Comparison of ENCODE assay signal across 23 cellular contexts in genomic region chr9:124457079-124457886, GRCh38. TPM values are rescaled to one million over a fixed set of nuclear protein-coding genes. Genes with fewer than 3 reads are reported as not detected.
DNase-seq lines count a peak whose midpoint lies in the region; ATAC-seq and TF ChIP-seq lines count a peak whose summit lies in the region.
"Had no signal": no experiment of that assay in that cellular context is flagged by ENCODE, and none has a peak within 500 bp of the region (broad histone marks: within the 10 kb centered on the region; RNA-seq: fewer than 3 reads in every experiment).

No MANE protein-coding gene starts in this region.

- intact Hi-C loops in upper lobe of right lung (cut with DNase I): no loop called here

- no peaks in the 10 kb centered on the region for H3K36me3 ChIP-seq in upper lobe of right lung
- H3K36me3 ChIP-seq: BLaER1, SJCRH30 had no signal

- peaks cover 6% of the 10 kb centered on the region for H3K9me3 Mint-ChIP-seq in WTC11
- peaks cover 5% of the 10 kb centered on the region for H3K9me3 Mint-ChIP-seq in neural crest cell
- peaks cover 5% of the 10 kb centered on the region for H3K9me3 Mint-ChIP-seq in activated T-cell treated with anti-CD3 and anti-CD28 coated beads, Interleukin-2, amount 50 U/mL, for 4 hours
- H3K9me3 Mint-ChIP-seq: GM23338 had no signal

- H3K27me3 Mint-ChIP-seq in WTC11 (ENCODE audit: low read depth): peaks cover 13% of the 10 kb centered on the region
- H3K27me3 Mint-ChIP-seq in neural crest cell (ENCODE audit: low read depth): peaks cover 49% of the 10 kb centered on the region
- H3K27me3 Mint-ChIP-seq in activated T-cell treated with anti-CD3 and anti-CD28 coated beads, Interleukin-2, amount 50 U/mL, for 4 hours (ENCODE audit: low read depth): peaks cover 8% of the 10 kb centered on the region

- no peak overlapping the region for H3K4me3 ChIP-seq in upper lobe of right lung
- H3K4me3 ChIP-seq: BLaER1, GM23338, SJCRH30 had no signal

- no peaks in the 10 kb centered on the region for H3K4me1 ChIP-seq in upper lobe of right lung
- H3K4me1 ChIP-seq: BLaER1, SJCRH30 had no signal

- peaks cover 9% of the 10 kb centered on the region for H3K4me1 Mint-ChIP-seq in WTC11
- no peaks in the 10 kb centered on the region for H3K4me1 Mint-ChIP-seq in neural crest cell
- H3K4me1 Mint-ChIP-seq in activated T-cell treated with anti-CD3 and anti-CD28 coated beads, Interleukin-2, amount 50 U/mL, for 4 hours (ENCODE audit: low read depth): no peaks in the 10 kb centered on the region
- H3K4me1 Mint-ChIP-seq: CD4-positive, alpha-beta memory T cell; IgD-negative memory B cell had no signal

- H3K27ac ChIP-seq in upper lobe of right lung: no peak overlapping the region
- H3K27ac ChIP-seq: BLaER1, SJCRH30 had no signal

- peaks cover 23% of the 10 kb centered on the region for H3K27me3 ChIP-seq in upper lobe of right lung
- H3K27me3 ChIP-seq: BLaER1 had no signal

- H3K36me3 Mint-ChIP-seq in WTC11: no peaks in the 10 kb centered on the region
- H3K36me3 Mint-ChIP-seq in neural crest cell (ENCODE audit: low read depth): no peaks in the 10 kb centered on the region
- H3K36me3 Mint-ChIP-seq in activated T-cell treated with anti-CD3 and anti-CD28 coated beads, Interleukin-2, amount 50 U/mL, for 4 hours (ENCODE audit: insufficient read depth): no peaks in the 10 kb centered on the region
- H3K36me3 Mint-ChIP-seq: CD4-positive, alpha-beta memory T cell; IgD-negative memory B cell had no signal

- POLR2A ChIA-PET in WTC11 (lab: Charles Lee): no interaction called here

- H3K9me3 ChIP-seq in upper lobe of right lung: no peaks in the 10 kb centered on the region
- H3K9me3 ChIP-seq: BLaER1, SJCRH30 had no signal

- H3K4me3 Mint-ChIP-seq in WTC11 (no peak overlapping the region), neural crest cell (no peak overlapping the region)
- no peak overlapping the region for H3K4me3 Mint-ChIP-seq in activated T-cell treated with anti-CD3 and anti-CD28 coated beads, Interleukin-2, amount 50 U/mL, for 4 hours
- H3K4me3 Mint-ChIP-seq: CD4-positive, alpha-beta memory T cell; GM23338 had no signal

- 0 out of 2 replicates have a peak overlapping the region, but pooled peaks have one; percentile 2 for H3K27ac Mint-ChIP-seq in WTC11
- H3K27ac Mint-ChIP-seq in neural crest cell (ENCODE audit: unreplicated experiment): peak overlapping the region; percentile 7
- H3K27ac Mint-ChIP-seq: CD4-positive, alpha-beta memory T cell; GM23338 had no signal

- CTCF ChIA-PET in WTC11 (lab: Charles Lee): interaction anchor here (0.8 to 1.6 kb wide), 5 partner anchors 39 to 80 kb away, joined by 3 to 9 read pairs (median 3); no protein-coding TSS in a partner anchor

- ATAC-seq in WTC11: no peak
- no peak for ATAC-seq in upper lobe of right lung
- no peak for ATAC-seq in activated T-cell treated with anti-CD3 and anti-CD28 coated beads, Interleukin-2, amount 50 U/mL, for 4 hours
- ATAC-seq in GM18861 (IDR thresholded peaks at IDR 0.05; ENCODE audit: unreplicated experiment): no peak
- ATAC-seq: HCT116 had no signal

- DNase-seq in Daoy (ENCODE audit: low read depth) (peak; percentile 2), WTC11 (ENCODE audit: low spot score) (no peak), neural crest cell (ENCODE audit: low read depth, low spot score) (no peak), upper lobe of right lung (peak; percentile 56), NCI-H2171 treated with DMSO at 0.1 percent for 48 hours (lab: John Stamatoyannopoulos, UW) (no peak)
- DNase-seq in activated T-cell treated with anti-CD3 and anti-CD28 coated beads, Interleukin-2, amount 50 U/mL, for 4 hours: no peak
- DNase-seq: ACHN; CD4-positive, alpha-beta memory T cell; GDM1; Karpas-422; MV-4-11; NCI-H1105 treated with DMSO at 0.1 percent for 48 hours; NCI-H2029 treated with DMSO at 0.1 percent for 48 hours; NCI-H345; NCI-H524 treated with DMSO at 0.1 percent for 48 hours; OCI-M1; SJCRH30 had no signal

- TF ChIP-seq CTCF in WTC11 (IDR thresholded peaks at IDR 0.05) (no peak), neural crest cell (conservative IDR thresholded peaks at IDR 0.05) (no peak), upper lobe of right lung (IDR thresholded peaks at IDR 0.05) (no peak)

TF ChIP-seq in WTC11, 78 proteins besides CTCF, POLR2A, EP300 and RAD21:
- TF ChIP-seq GTF2I (CRISPR knock-in tag; conservative IDR thresholded peaks at IDR 0.05): 0 out of 2 replicates have a peak, but pooled peaks have one; percentile 13
- TF ChIP-seq, protein P1, sequence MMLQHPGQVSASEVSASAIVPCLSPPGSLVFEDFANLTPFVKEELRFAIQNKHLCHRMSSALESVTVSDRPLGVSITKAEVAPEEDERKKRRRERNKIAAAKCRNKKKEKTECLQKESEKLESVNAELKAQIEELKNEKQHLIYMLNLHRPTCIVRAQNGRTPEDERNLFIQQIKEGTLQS (CRISPR knock-in tag; conservative IDR thresholded peaks at IDR 0.05): no peak

RNA-seq across cellular contexts. Expression of gene ADGRD2, which starts 7.0 kb away (rescaled TPM):
- 0.23 TPM in 1 of 2 replicates, not detected in the other for total RNA-seq in Daoy (2014; rRNA removed; shearing (Covaris generic))
- 0.61 to 1.6 TPM (median 1.3 TPM) in 3 replicates for total RNA-seq in WTC11 (2021)
- total RNA-seq in neural crest cell: 0.44 TPM in 1 of 2 replicates, not detected in the other
- not detected for total RNA-seq in upper lobe of right lung
- not detected for total RNA-seq in activated T-cell treated with anti-CD3 and anti-CD28 coated beads, Interleukin-2, amount 50 U/mL, for 4 hours
- total RNA-seq: CD4-positive, alpha-beta memory T cell; M059J; SJCRH30 had no signal

RNA-seq across cellular contexts. Expression of gene PSMB7, which starts 42.0 kb away (rescaled TPM):
- 557 and 640 TPM in 2 replicates for total RNA-seq in Daoy (2014; rRNA removed; shearing (Covaris generic))
- 160 to 187 TPM (median 164 TPM) in 3 replicates for total RNA-seq in WTC11 (2021)
- total RNA-seq in neural crest cell: 195 and 196 TPM in 2 replicates
- total RNA-seq in upper lobe of right lung: 73.5 TPM
- total RNA-seq in activated T-cell treated with anti-CD3 and anti-CD28 coated beads, Interleukin-2, amount 50 U/mL, for 4 hours: 100 to 1,000 TPM; 298 to 324 (median 309) TPM

RNA-seq across cellular contexts. Expression of gene NR5A1, which starts 49.9 kb away (rescaled TPM):
- total RNA-seq in Daoy (2014; rRNA removed; shearing (Covaris generic)): not detected in 2 replicates
- 0.39 to 0.77 TPM (median 0.60 TPM) in 3 replicates for total RNA-seq in WTC11 (2021)
- 0.35 and 0.50 TPM in 2 replicates for total RNA-seq in neural crest cell
- total RNA-seq in upper lobe of right lung: not detected
- total RNA-seq in activated T-cell treated with anti-CD3 and anti-CD28 coated beads, Interleukin-2, amount 50 U/mL, for 4 hours: under 1 TPM; 0.08 to 0.16 (median 0.15) TPM
- total RNA-seq: CD4-positive, alpha-beta memory T cell; SJCRH30 had no signal

Comparison
In these comparisons a context has a peak if more than half of its experiments do, and no peak if none do; other contexts are left out.
1. DNase-seq: peak in Daoy (single experiment) and upper lobe of right lung (single experiment); none in WTC11 (single experiment), neural crest cell (single experiment), activated T-cell treated with anti-CD3 and anti-CD28 coated beads, Interleukin-2, amount 50 U/mL, for 4 hours (single experiment) and NCI-H2171 treated with DMSO at 0.1 percent for 48 hours (single experiment).